In genomic region chr17:1931759-1932579, GRCh38 we compare ENCODE assay signal across 10 cellular contexts.
A peak's percentile ranks its signal among the peaks of the same experiment; 100 is the strongest.
DNase-seq lines count a peak whose midpoint lies in the region; ATAC-seq, FAIRE-seq and TF ChIP-seq lines count a peak whose summit lies in the region.
"Had no signal": no experiment of that assay in that cellular context is flagged by ENCODE, and none has a peak within 500 bp of the region (broad histone marks: within the 10 kb centered on the region; RNA-seq: fewer than 3 reads in every experiment).

No MANE protein-coding gene starts in this region.

- peak; percentile 78 to 90 (median 86) for ATAC-seq in pancreas
- no peak for ATAC-seq in CD8-positive, alpha-beta T cell

- H3K4me3 Mint-ChIP-seq in CD8-positive, alpha-beta T cell = no peak overlapping the region

- H3K4me1 Mint-ChIP-seq in CD8-positive, alpha-beta T cell (ENCODE audit: low read depth) = no peaks in the 10 kb centered on the region

- H3K27me3 ChIP-seq in pancreas = no peaks in the 10 kb centered on the region
- no peaks in the 10 kb centered on the region for H3K27me3 ChIP-seq in CD8-positive, alpha-beta T cell (ENCODE audit: insufficient read depth, low read length)

- no peaks in the 10 kb centered on the region for H3K36me3 Mint-ChIP-seq in CD8-positive, alpha-beta T cell

- no peaks in the 10 kb centered on the region for H3K9me3 ChIP-seq in HEK293 (ENCODE audit: control insufficient read depth, insufficient read depth, low read depth, low read length)
- no peaks in the 10 kb centered on the region for H3K9me3 ChIP-seq in pancreas
- H3K9me3 ChIP-seq in CD8-positive, alpha-beta T cell (ENCODE audit: low read length) = no peaks in the 10 kb centered on the region
- H3K9me3 ChIP-seq in kidney (ENCODE audit: control insufficient read depth in 1 of 2, low read length in 2 of 2) = no peaks in the 10 kb centered on the region

- H3K9me3 Mint-ChIP-seq in CD8-positive, alpha-beta T cell = no peaks in the 10 kb centered on the region

- no peak overlapping the region for H3K9ac ChIP-seq in kidney (ENCODE audit: low read length in 2 of 2)

- FAIRE-seq in pancreas (lab: Jason Lieb, UNC) = no peak
- FAIRE-seq in kidney (lab: Jason Lieb, UNC) = no peak
- no peak for FAIRE-seq in GM12891 (lab: Jason Lieb, UNC)
- FAIRE-seq: colon had no signal

- H3K4me1 ChIP-seq in HEK293 (ENCODE audit: control insufficient read depth, insufficient read depth, low read length) = no peaks in the 10 kb centered on the region
- peaks cover 0 to 8% (median 5%) of the 10 kb centered on the region in 3 donors for H3K4me1 ChIP-seq in pancreas
- H3K4me1 ChIP-seq in CD8-positive, alpha-beta T cell (ENCODE audit: insufficient read depth, low read length) = no peaks in the 10 kb centered on the region
- H3K4me1 ChIP-seq in kidney (ENCODE audit: control insufficient read depth in 1 of 2, insufficient read depth in 1 of 2, low read depth in 1 of 2, low read length in 2 of 2) = peaks cover 0 to 3% of the 10 kb centered on the region in 2 donors

- H3K4me3 ChIP-seq in HEK293 (ENCODE audit: low read depth, low read length) (no peak overlapping the region), pancreas (peak overlapping the region in 1 of 4 donors; percentile 17), kidney (ENCODE audit: low read length in 2 of 2) (no peak overlapping the region)
- H3K4me3 ChIP-seq in CD8-positive, alpha-beta T cell (ENCODE audit: low read depth, low read length) = no peak overlapping the region

- H3K27ac ChIP-seq in HEK293 (ENCODE audit: extremely low read depth, low read depth, low read length) (no peak overlapping the region), pancreas (peak overlapping the region in 3 of 4 donors; percentile 9 to 17 (median 11)), kidney (ENCODE audit: low read depth in 2 of 2, low read length in 2 of 2) (no peak overlapping the region)
- no peak overlapping the region for H3K27ac ChIP-seq in CD8-positive, alpha-beta T cell (ENCODE audit: low read depth, low read length)

- DNase-seq in NCI-H82 treated with DMSO at 0.1 percent for 48 hours (lab: John Stamatoyannopoulos, UW; ENCODE audit: unreplicated experiment) (peak; percentile 87), head of caudate nucleus (peak in 23 of 42 donors; percentile 8 to 62 (median 39)), pancreas (peak; percentile 34 to 85 (median 58)), HCEC 1CT (no peak), kidney (no peak), GM12891 (ENCODE audit: insufficient read length, low spot score) (no peak)
- DNase-seq in CD8-positive, alpha-beta T cell = no peak
- DNase-seq: activated CD4-positive, CD25-positive, alpha-beta regulatory T cell treated with anti-CD3 and anti-CD28 coated beads, Interleukin-2, amount 50 U/mL, for 72 hours had no signal

- H3K27ac Mint-ChIP-seq in CD8-positive, alpha-beta T cell = no peak overlapping the region

- TF ChIP-seq CTCF in HEK293 (tag by site-specific recombination; IDR thresholded peaks at IDR 0.05) (no peak), pancreas (IDR thresholded peaks at IDR 0.05) (no peak), kidney (IDR thresholded peaks at IDR 0.05; ENCODE audit: borderline replicate concordance, extremely low read depth, insufficient read depth) (no peak)
- TF ChIP-seq CTCF in CD8-positive, alpha-beta T cell (IDR thresholded peaks at IDR 0.05) = no peak

- H3K27me3 Mint-ChIP-seq in CD8-positive, alpha-beta T cell (ENCODE audit: low read depth) = peaks cover 2% of the 10 kb centered on the region

- CTCF ChIA-PET in HEK293 (lab: Yijun Ruan, JAX) = interaction anchor here (0.6 to 1.6 kb wide), 4 partner anchors 10 to 95 kb away, joined by 3 to 5 read pairs (median 4); no protein-coding TSS in a partner anchor
- CTCF ChIA-PET in CD8-positive, alpha-beta T cell (lab: Charles Lee) = no interaction called here

- 24 to 29% methylated on average over 26 to 28 of the region's 28 CpGs for WGBS in pancreas, 2 donors

- intact Hi-C loops in head of caudate nucleus (cut with DNase I) (no loop called here), pancreas (cut with DNase I) (no loop called here), kidney (cut with DNase I) (no loop called here)
- intact Hi-C loops in CD8-positive, alpha-beta T cell (cut with DNase I, micrococcal nuclease) = no loop called here

- POLR2A ChIA-PET in HEK293 (lab: Yijun Ruan, JAX) = no interaction called here
- POLR2A ChIA-PET in CD8-positive, alpha-beta T cell (lab: Charles Lee) = no interaction called here

- no peak for TF ChIP-seq POLR2A in GM12891 (IDR thresholded peaks at IDR 0.05; ENCODE audit: low read depth, low read length)

- H3K36me3 ChIP-seq in HEK293 (ENCODE audit: control insufficient read depth in 2 of 2, insufficient read depth in 1 of 2, low read length in 2 of 2) (peaks cover 0 to 3% of the 10 kb centered on the region in 2 experiments; a peak in 1 of 3 replicates), pancreas (no peaks in the 10 kb centered on the region), kidney (ENCODE audit: control insufficient read depth in 1 of 2, insufficient read depth in 2 of 2, low read length in 2 of 2) (no peaks in the 10 kb centered on the region)
- no peaks in the 10 kb centered on the region for H3K36me3 ChIP-seq in CD8-positive, alpha-beta T cell (ENCODE audit: insufficient read depth, low read length)

TF ChIP-seq in HEK293, 187 proteins besides CTCF, POLR2A, EP300 and RAD21 (continues in another document):
- no peak for TF ChIP-seq ZNF837 (tag by site-specific recombination; IDR thresholded peaks at IDR 0.05)
- TF ChIP-seq ZNF76 (tag by site-specific recombination; IDR thresholded peaks at IDR 0.05; ENCODE audit: borderline replicate concordance, low read depth) = no peak
- no peak for TF ChIP-seq ZNF777 (tag by site-specific recombination; IDR thresholded peaks at IDR 0.05; ENCODE audit: borderline replicate concordance)
- TF ChIP-seq GLIS1 (tag by site-specific recombination; IDR thresholded peaks at IDR 0.05) = peak; percentile 58
- TF ChIP-seq ZNF121 (tag by site-specific recombination; IDR thresholded peaks at IDR 0.05) = no peak
- peak; percentile 91 for TF ChIP-seq ZNF701 (tag by site-specific recombination; IDR thresholded peaks at IDR 0.05)
- no peak for TF ChIP-seq ZNF26 (tag by site-specific recombination; IDR thresholded peaks at IDR 0.05)
- TF ChIP-seq ZNF510 (tag by site-specific recombination; IDR thresholded peaks at IDR 0.05; ENCODE audit: insufficient replicate concordance) = no peak
- TF ChIP-seq ZNF223 (tag by site-specific recombination; IDR thresholded peaks at IDR 0.05) = peak; percentile 78
- no peak for TF ChIP-seq ZNF585B (tag by site-specific recombination; IDR thresholded peaks at IDR 0.05)
- peak; percentile 45 for TF ChIP-seq ZNF341 (tag by site-specific recombination; IDR thresholded peaks at IDR 0.05; ENCODE audit: low read depth)
- TF ChIP-seq ZNF600 (tag by site-specific recombination; IDR thresholded peaks at IDR 0.05) = 0 out of 2 replicates have a peak, but pooled peaks have one; percentile 42
- peak; percentile 46 for TF ChIP-seq ZIC2 (tag by site-specific recombination; IDR thresholded peaks at IDR 0.05)
- TF ChIP-seq ZNF626 (tag by site-specific recombination; IDR thresholded peaks at IDR 0.05) = no peak

TF ChIP-seq in GM12891, 5 proteins besides CTCF, POLR2A, EP300 and RAD21:
- no peak for TF ChIP-seq POU2F2 (IDR thresholded peaks at IDR 0.05; ENCODE audit: low read depth, low read length)
- TF ChIP-seq POLR2AphosphoS5 (IDR thresholded peaks at IDR 0.05; ENCODE audit: low read depth, low read length) = no peak
- no peak for TF ChIP-seq TAF1 (IDR thresholded peaks at IDR 0.05; ENCODE audit: low read depth, low read length)
- no peak for TF ChIP-seq PAX5 (IDR thresholded peaks at IDR 0.05; ENCODE audit: insufficient read depth, low read length, severe bottlenecking)
- no peak for TF ChIP-seq SPI1 (IDR thresholded peaks at IDR 0.05; ENCODE audit: low read depth, low read length)

Comparison
In these comparisons a context has a peak if more than half of its experiments do, and no peak if none do; other contexts are left out.
1. H3K27ac ChIP-seq: peak in pancreas (3 of 4); none in HEK293 (single experiment), CD8-positive, alpha-beta T cell (single experiment) and kidney (0 of 2).
2. DNase-seq: peak in NCI-H82 treated with DMSO at 0.1 percent for 48 hours (single experiment), head of caudate nucleus (23 of 42) and pancreas (6 of 6); none in CD8-positive, alpha-beta T cell (0 of 7), HCEC 1CT (single experiment), kidney (single experiment) and GM12891 (single experiment).